8 cellular contexts compared by ENCODE assay signal in genomic region chr15:99733268-99734039, GRCh38. TPM values are rescaled to one million over a fixed set of nuclear protein-coding genes. Genes with fewer than 3 reads are reported as not detected.
DNase-seq lines count a peak whose midpoint lies in the region; ATAC-seq and TF ChIP-seq lines count a peak whose summit lies in the region.

Gene LYSMD4, minus strand, starts transcription at chr15:99733437. Its CDS starts 1,438 bp downstream, at chr15:99731999.

- ATAC-seq in HG02623 (IDR thresholded peaks at IDR 0.05; ENCODE audit: unreplicated experiment) = peak; percentile 97

- H3K36me3 ChIP-seq in SK-N-MC (ENCODE audit: insufficient read depth, low read length) (no peaks in the 10 kb centered on the region), suprapubic skin (peaks cover 12% of the 10 kb centered on the region)

- peaks cover 17% of the 10 kb centered on the region for H3K36me3 Mint-ChIP-seq in activated naive CD4-positive, alpha-beta T cell treated with anti-CD3 and anti-CD28 coated beads, Interleukin-2, amount 10 ng/mL, durations not matched to agents 7 days and 5 days

- TF ChIP-seq POLR2A in GM10847 (IDR thresholded peaks at IDR 0.05; ENCODE audit: extremely low read depth, insufficient read length) (peak; percentile 13), suprapubic skin (IDR thresholded peaks at IDR 0.05) (peak in 1 of 2 donors; percentile 57)

- peaks cover 31% of the 10 kb centered on the region for H3K4me1 ChIP-seq in suprapubic skin

- peak within 1 kb of the TSS; percentile 83 for H3K4me3 Mint-ChIP-seq in activated naive CD4-positive, alpha-beta T cell treated with anti-CD3 and anti-CD28 coated beads, Interleukin-2, amount 10 ng/mL, durations not matched to agents 7 days and 5 days

- no peaks in the 10 kb centered on the region for H3K9me3 ChIP-seq in SK-N-MC (ENCODE audit: low read depth, low read length)
- no peaks in the 10 kb centered on the region for H3K9me3 ChIP-seq in suprapubic skin

- CTCF ChIA-PET in activated naive CD4-positive, alpha-beta T cell treated with anti-CD3 and anti-CD28 coated beads, Interleukin-2, amount 10 ng/mL, durations not matched to agents 7 days and 5 days (lab: Charles Lee) = interaction anchor here (1.3 to 2.1 kb wide), 6 partner anchors 21 to 461 kb away, joined by 3 to 12 read pairs (median 7); no protein-coding TSS in a partner anchor

- TF ChIP-seq EP300 in suprapubic skin (IDR thresholded peaks at IDR 0.05) = no peak

- H3K27ac ChIP-seq in SK-N-MC (peak within 1 kb of the TSS; percentile 77), suprapubic skin (peak within 1 kb of the TSS; percentile 97)

- no peaks in the 10 kb centered on the region for H3K27me3 ChIP-seq in suprapubic skin

- DNase-seq in NCI-H1092 (lab: John Stamatoyannopoulos, UW) = peak; percentile 86
- DNase-seq in SK-N-MC (ENCODE audit: low read depth, low spot score) = peak; percentile 56
- peak; percentile 99 for DNase-seq in activated naive CD4-positive, alpha-beta T cell treated with anti-CD3 and anti-CD28 coated beads, Interleukin-2, amount 10 ng/mL, durations not matched to agents 7 days and 5 days
- peak; percentile 96 for DNase-seq in globus pallidus (ENCODE audit: low spot score)
- DNase-seq in occipital lobe (lab: John Stamatoyannopoulos, UW) = peak; percentile 97
- DNase-seq in suprapubic skin (ENCODE audit: low spot score in 2 of 2) = peak; percentile 99

- H3K9me3 Mint-ChIP-seq in activated naive CD4-positive, alpha-beta T cell treated with anti-CD3 and anti-CD28 coated beads, Interleukin-2, amount 10 ng/mL, durations not matched to agents 7 days and 5 days = no peaks in the 10 kb centered on the region

- peak within 1 kb of the TSS; percentile 89 for H3K9ac ChIP-seq in SK-N-MC (ENCODE audit: insufficient read length)

- H3K4me1 Mint-ChIP-seq in activated naive CD4-positive, alpha-beta T cell treated with anti-CD3 and anti-CD28 coated beads, Interleukin-2, amount 10 ng/mL, durations not matched to agents 7 days and 5 days = peaks cover 42% of the 10 kb centered on the region

- peak within 1 kb of the TSS; percentile 86 for H3K4me3 ChIP-seq in SK-N-MC
- H3K4me3 ChIP-seq in suprapubic skin = peak within 1 kb of the TSS; percentile 99

- H3K27ac Mint-ChIP-seq in activated naive CD4-positive, alpha-beta T cell treated with anti-CD3 and anti-CD28 coated beads, Interleukin-2, amount 10 ng/mL, durations not matched to agents 7 days and 5 days = peak within 1 kb of the TSS; percentile 96

- no peak for TF ChIP-seq CTCF in suprapubic skin (IDR thresholded peaks at IDR 0.05)

- H3K27me3 Mint-ChIP-seq in activated naive CD4-positive, alpha-beta T cell treated with anti-CD3 and anti-CD28 coated beads, Interleukin-2, amount 10 ng/mL, durations not matched to agents 7 days and 5 days = no peaks in the 10 kb centered on the region

- WGBS in suprapubic skin = 24% methylated on average over 17 of the region's 69 CpGs

RNA-seq across cellular contexts. Expression of gene LYSMD4, which starts in this region (rescaled TPM):
- total RNA-seq in occipital lobe (23.9 TPM), suprapubic skin (10 to 100 TPM; 19.7 to 52.8 (median 35.0) TPM)

Comparison
In these comparisons a context has a peak if more than half of its experiments do, and no peak if none do; other contexts are left out.
1. Peak in every context shown above with its lines: DNase-seq, ATAC-seq, H3K4me3 ChIP-seq and H3K27ac ChIP-seq.